Comparison of ENCODE assay signal across 1 cellular context in genomic region chr7:44975331-44976039, GRCh38.
TF ChIP-seq lines count a peak whose summit lies in the region.

No MANE protein-coding gene starts in this region.

TF ChIP-seq in H1, 55 proteins besides CTCF, POLR2A, EP300 and RAD21:
- no peak for TF ChIP-seq ZNF274 (IDR thresholded peaks at IDR 0.05; ENCODE audit: borderline replicate concordance, extremely low read depth, low read length)
- TF ChIP-seq TCF12 (IDR thresholded peaks at IDR 0.05; ENCODE audit: low read depth, low read length): no peak
- no peak for TF ChIP-seq SRF (IDR thresholded peaks at IDR 0.05; ENCODE audit: low read depth, low read length)
- TF ChIP-seq YY1 (IDR thresholded peaks at IDR 0.05; ENCODE audit: low read depth, low read length): no peak
- TF ChIP-seq HDAC6 (IDR thresholded peaks at IDR 0.05; ENCODE audit: low read depth, low read length): no peak
